Comparison of ENCODE assay signal across 8 cellular contexts in the genomic region with DNA sequence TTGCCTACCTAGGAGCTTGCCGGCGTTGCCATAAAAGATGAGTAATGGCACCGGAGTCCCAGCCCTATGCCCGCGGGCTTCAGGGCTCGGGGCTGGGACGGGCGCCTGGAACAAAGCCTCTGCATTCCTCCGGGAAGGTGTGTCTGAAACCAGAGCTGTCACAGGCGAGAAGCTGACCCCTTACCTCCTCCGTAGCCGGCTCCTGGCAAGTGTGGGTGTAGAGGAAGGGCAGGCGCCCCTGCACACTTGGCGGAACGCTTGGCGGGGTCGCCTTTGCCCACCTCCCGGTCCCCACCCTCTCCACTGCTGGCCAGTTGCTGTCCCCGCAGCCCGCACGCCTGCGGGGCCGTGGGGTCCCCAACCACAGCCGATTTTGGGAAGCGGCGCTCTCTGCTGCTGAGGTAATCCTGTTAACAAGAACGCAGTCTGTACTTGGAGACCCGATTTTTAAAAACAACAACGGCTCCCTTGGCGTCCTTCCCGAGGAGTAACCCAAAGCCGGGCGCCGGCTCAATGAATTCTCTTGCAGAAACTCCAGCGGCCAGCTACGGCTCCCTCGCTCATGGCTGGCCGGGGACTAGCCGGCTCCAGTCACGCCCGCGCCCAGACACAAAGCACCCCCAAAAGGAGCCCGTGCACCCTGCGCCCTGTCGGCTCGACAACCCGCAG.
DNase-seq lines count a peak whose midpoint lies in the region; ATAC-seq and TF ChIP-seq lines count a peak whose summit lies in the region.

No MANE protein-coding gene starts in this region.

- no peaks in the 10 kb centered on the region for H3K9me3 ChIP-seq in NT2/D1 (ENCODE audit: insufficient read depth, low read length)
- no peaks in the 10 kb centered on the region for H3K9me3 ChIP-seq in mucosa of stomach (ENCODE audit: control insufficient read depth, low read length)

- peak; percentile 23 for DNase-seq in COLO829 (ENCODE audit: low spot score)
- peak; percentile 22 for DNase-seq in NT2/D1 (ENCODE audit: low read depth, low spot score)
- DNase-seq in epithelial cell of proximal tubule (ENCODE audit: low read depth), result no peak

- H3K36me3 ChIP-seq in NT2/D1 (ENCODE audit: insufficient read depth, insufficient read length, low read length) (no peaks in the 10 kb centered on the region), mucosa of stomach (ENCODE audit: control insufficient read depth, insufficient read depth, low read length) (no peaks in the 10 kb centered on the region)

- H3K27me3 ChIP-seq in NT2/D1 (ENCODE audit: insufficient read depth, insufficient read length), result peaks cover 73% of the 10 kb centered on the region
- H3K27me3 ChIP-seq in mucosa of stomach (ENCODE audit: control insufficient read depth, insufficient read depth, low read length), result no peaks in the 10 kb centered on the region

- H3K4me1 ChIP-seq in NT2/D1 (ENCODE audit: insufficient read depth, insufficient read length) (peaks cover 5% of the 10 kb centered on the region), mucosa of stomach (ENCODE audit: control insufficient read depth, insufficient read depth, low read length) (peaks cover 55% of the 10 kb centered on the region)

- peak overlapping the region; percentile 56 for H3K9ac ChIP-seq in NT2/D1 (ENCODE audit: insufficient read length, low read depth)
- H3K9ac ChIP-seq in mucosa of stomach (ENCODE audit: low read length), result peak overlapping the region; percentile 56

- H3K4me3 ChIP-seq in NT2/D1 (ENCODE audit: insufficient read length, low read depth), result peak overlapping the region; percentile 45
- H3K4me3 ChIP-seq in epithelial cell of proximal tubule (ENCODE audit: low read depth, low read length), result peak overlapping the region; percentile 60
- H3K4me3 ChIP-seq in mucosa of stomach (ENCODE audit: low read length), result peak overlapping the region; percentile 44

- ATAC-seq in GM21717 (IDR thresholded peaks at IDR 0.05; ENCODE audit: unreplicated experiment) (peak; percentile 36), GM21786 (IDR thresholded peaks at IDR 0.05; ENCODE audit: unreplicated experiment) (no peak), GM19397 (IDR thresholded peaks at IDR 0.05; ENCODE audit: unreplicated experiment) (no peak), HG03442 (IDR thresholded peaks at IDR 0.05; ENCODE audit: unreplicated experiment) (no peak)

- TF ChIP-seq CTCF in epithelial cell of proximal tubule (conservative IDR thresholded peaks at IDR 0.05; ENCODE audit: low read depth, low read length), result no peak
